Comparison of ENCODE assay signal across 8 cellular contexts in genomic region chr11:74739546-74740270, GRCh38. TPM values are rescaled to one million over a fixed set of nuclear protein-coding genes. Genes with fewer than 3 reads are reported as not detected.
A peak's percentile ranks its signal among the peaks of the same experiment; 100 is the strongest.
DNase-seq lines count a peak whose midpoint lies in the region; ATAC-seq lines count a peak whose summit lies in the region.

No MANE protein-coding gene starts in this region.

- H3K9ac ChIP-seq in trophoblast cell (ENCODE audit: low read length): no peak overlapping the region

- H3K27me3 ChIP-seq in HAP-1 (ENCODE audit: low read depth) (no peaks in the 10 kb centered on the region), trophoblast cell (ENCODE audit: insufficient read depth, low read length) (no peaks in the 10 kb centered on the region)

- no peak overlapping the region for H3K27ac ChIP-seq in trophoblast cell (ENCODE audit: low read depth, low read length)

- peak; percentile 63 for DNase-seq in CMK (ENCODE audit: low read depth)
- DNase-seq in HAP-1 (ENCODE audit: low spot score in 2 of 2): peak; percentile 71 to 73
- peak; percentile 30 for DNase-seq in NOMO-1 treated with dmso at 0.1 percent for 144 hours (lab: John Stamatoyannopoulos, UW; ENCODE audit: unreplicated experiment)
- DNase-seq in activated effector memory CD4-positive, alpha-beta T cell treated with Interleukin-2 at 50 U/mL for 16 hours: peak; percentile 17
- peak; percentile 73 for DNase-seq in germinal center (ENCODE audit: low spot score)
- DNase-seq in trophoblast cell: peak; percentile 49 to 87
- DNase-seq in NCI-H345 (lab: John Stamatoyannopoulos, UW): no peak

- H4K91ac ChIP-seq in trophoblast cell (ENCODE audit: low read depth, low read length): no peak overlapping the region

- in situ Hi-C loops in HAP-1 (cut with MboI; ENCODE audit: low sequenced_read_pairs): no loop called here

- H3K79me1 ChIP-seq in trophoblast cell (ENCODE audit: low read length): no peaks in the 10 kb centered on the region

- H2AFZ ChIP-seq in trophoblast cell (ENCODE audit: insufficient read depth, low read length, poor library complexity): no peak overlapping the region

- H3K14ac ChIP-seq in trophoblast cell (ENCODE audit: low read length): no peak overlapping the region

- H3K4me3 ChIP-seq in HAP-1: no peak overlapping the region
- no peak overlapping the region for H3K4me3 ChIP-seq in trophoblast cell (ENCODE audit: low read depth, low read length)

- H2BK5ac ChIP-seq in trophoblast cell (ENCODE audit: low read depth, low read length, poor library complexity): no peak overlapping the region

- no peak overlapping the region for H4K12ac ChIP-seq in trophoblast cell (ENCODE audit: low read depth, low read length)

- H2BK120ac ChIP-seq in trophoblast cell (ENCODE audit: insufficient read depth, low read length, poor library complexity): no peak overlapping the region

- no peak overlapping the region for H3K4ac ChIP-seq in trophoblast cell (ENCODE audit: low read depth, low read length)

- no peak overlapping the region for H3K23ac ChIP-seq in trophoblast cell (ENCODE audit: low read length)

- H2BK12ac ChIP-seq in trophoblast cell (ENCODE audit: low read length): no peak overlapping the region

- WGBS in trophoblast cell (ENCODE audit: extremely low coverage, insufficient coverage, insufficient read length): no CpG with 5 or more reads among the region's 8 CpGs

- H3K4me1 ChIP-seq in HAP-1: no peaks in the 10 kb centered on the region
- H3K4me1 ChIP-seq in trophoblast cell (ENCODE audit: control insufficient read depth in 1 of 2, insufficient read depth in 2 of 2, low read length in 2 of 2): no peaks in the 10 kb centered on the region

- no peak for ATAC-seq in GM18909 (IDR thresholded peaks at IDR 0.05; ENCODE audit: poor library complexity, unreplicated experiment)

- no peak overlapping the region for H3K4me2 ChIP-seq in trophoblast cell (ENCODE audit: low read length)

- H2AK5ac ChIP-seq in trophoblast cell (ENCODE audit: low read length): no peak overlapping the region

- no peak overlapping the region for H4K8ac ChIP-seq in trophoblast cell (ENCODE audit: low read depth, low read length)

- H3K9me3 ChIP-seq in HAP-1: peaks cover 5% of the 10 kb centered on the region
- peaks cover 3% of the 10 kb centered on the region for H3K9me3 ChIP-seq in trophoblast cell (ENCODE audit: insufficient read depth, low read depth, low read length)

- H3K79me2 ChIP-seq in trophoblast cell (ENCODE audit: control insufficient read depth, insufficient read depth, low read length, poor library complexity): no peaks in the 10 kb centered on the region

- H3K18ac ChIP-seq in trophoblast cell (ENCODE audit: low read length): no peak overlapping the region

- no peaks in the 10 kb centered on the region for H3K36me3 ChIP-seq in HAP-1 (replicated peaks)
- H3K36me3 ChIP-seq in trophoblast cell (ENCODE audit: control insufficient read depth in 1 of 2, insufficient read depth in 2 of 2, low read length in 2 of 2): no peaks in the 10 kb centered on the region

RNA-seq across cellular contexts. Expression of gene CHRDL2, which starts 8.5 kb away (rescaled TPM):
- not detected in 2 replicates for polyA plus RNA-seq in trophoblast cell (2013)

RNA-seq across cellular contexts. Expression of gene RNF169, which starts 8.9 kb away (rescaled TPM):
- polyA plus RNA-seq in trophoblast cell (2013): 4.2 and 4.6 TPM in 2 replicates
